Comparison of ENCODE assay signal across 33 cellular contexts in the genomic region with DNA sequence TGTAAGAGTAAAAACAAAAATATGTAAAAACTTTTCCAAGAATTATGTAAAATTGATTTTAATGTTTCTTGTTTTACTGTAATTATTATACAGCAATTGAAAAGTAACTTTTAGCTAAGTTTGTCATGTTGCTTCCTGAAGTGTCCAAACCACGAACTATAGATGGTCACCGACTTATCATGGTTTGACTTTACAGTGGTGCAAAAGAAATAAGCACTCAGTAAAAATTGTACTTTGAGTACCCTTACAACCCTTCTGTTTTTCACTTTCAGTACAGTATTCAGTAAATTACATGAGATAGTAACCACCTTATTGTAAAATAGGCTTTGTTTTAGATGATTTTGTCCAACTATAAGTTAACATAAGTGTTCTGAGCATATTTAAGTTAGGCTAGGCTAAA.
"Had no signal": no experiment of that assay in that cellular context is flagged by ENCODE, and none has a peak within 500 bp of the region (broad histone marks: within the 10 kb centered on the region; RNA-seq: fewer than 3 reads in every experiment).

No MANE protein-coding gene starts in this region.

- H3K36me3 Mint-ChIP-seq: activated naive CD4-positive, alpha-beta T cell treated with anti-CD3 and anti-CD28 coated beads, Interleukin-2, amount 50 U/mL, for 24 hours; activated naive CD8-positive, alpha-beta T cell treated with anti-CD3 and anti-CD28 coated beads, Interleukin-2, amount 10 ng/mL, durations not matched to agents 7 days and 5 days had no signal

- H3K4me3 ChIP-seq: ascending aorta, body of pancreas, breast epithelium, PC-9 had no signal

- H3K4me2 ChIP-seq: PC-9 had no signal

- H3K27me3 ChIP-seq: ascending aorta, body of pancreas, breast epithelium had no signal

- H3K4me1 ChIP-seq: ascending aorta, body of pancreas, breast epithelium had no signal

- H3K9me3 Mint-ChIP-seq: activated CD4-positive, alpha-beta T cell treated with anti-CD3 and anti-CD28 coated beads, Interleukin-2, amount 10 ng/mL, durations not matched to agents 24 days and 14 days; activated CD8-positive, alpha-beta T cell treated with anti-CD3 and anti-CD28 coated beads for 36 hours; activated naive CD4-positive, alpha-beta T cell treated with anti-CD3 and anti-CD28 coated beads, Interleukin-2, amount 50 U/mL, for 24 hours; activated naive CD8-positive, alpha-beta T cell treated with anti-CD3 and anti-CD28 coated beads, Interleukin-2, amount 10 ng/mL, durations not matched to agents 7 days and 5 days; activated T-helper 2 cell treated with anti-CD3 and anti-CD28 coated beads, Interferon-gamma antibody, Interleukin-2, Interleukin-4, amounts not matched to agents 10 μg/mL and 5 μg/mL and 100 μg/mL, durations not matched to agents 14 hours and 24 hours and 36 hours had no signal

- H3K27ac Mint-ChIP-seq: activated CD4-positive, alpha-beta T cell treated with anti-CD3 and anti-CD28 coated beads, Interleukin-2, amount 10 ng/mL, durations not matched to agents 24 days and 14 days; activated CD8-positive, alpha-beta T cell treated with anti-CD3 and anti-CD28 coated beads for 36 hours; activated naive CD4-positive, alpha-beta T cell treated with anti-CD3 and anti-CD28 coated beads, Interleukin-2, amount 50 U/mL, for 24 hours; activated naive CD8-positive, alpha-beta T cell treated with anti-CD3 and anti-CD28 coated beads, Interleukin-2, amount 10 ng/mL, durations not matched to agents 7 days and 5 days; activated T-cell treated with anti-CD3 and anti-CD28 coated beads, Interleukin-2, amount 50 U/mL, for 72 hours; activated T-helper 2 cell treated with anti-CD3 and anti-CD28 coated beads, Interferon-gamma antibody, Interleukin-2, Interleukin-4, amounts not matched to agents 10 μg/mL and 5 μg/mL and 100 μg/mL, durations not matched to agents 14 hours and 24 hours and 36 hours had no signal

- H3K27ac ChIP-seq: ascending aorta, body of pancreas, breast epithelium, PC-9, WERI-Rb-1 had no signal

- H2AFZ ChIP-seq: PC-9 had no signal

- H3K4me1 Mint-ChIP-seq: activated CD4-positive, alpha-beta T cell treated with anti-CD3 and anti-CD28 coated beads, Interleukin-2, amount 10 ng/mL, durations not matched to agents 24 days and 14 days; activated naive CD4-positive, alpha-beta T cell treated with anti-CD3 and anti-CD28 coated beads, Interleukin-2, amount 50 U/mL, for 24 hours; activated naive CD8-positive, alpha-beta T cell treated with anti-CD3 and anti-CD28 coated beads, Interleukin-2, amount 10 ng/mL, durations not matched to agents 7 days and 5 days had no signal

- H3K27me3 Mint-ChIP-seq: activated CD4-positive, alpha-beta T cell treated with anti-CD3 and anti-CD28 coated beads, Interleukin-2, amount 10 ng/mL, durations not matched to agents 24 days and 14 days had no signal

- H3K36me3 ChIP-seq: breast epithelium had no signal

- H3K9me3 ChIP-seq: ascending aorta, body of pancreas, breast epithelium had no signal

- DNase-seq: activated CD4-positive, alpha-beta T cell treated with anti-CD3 and anti-CD28 coated beads for 1 hour; activated CD4-positive, alpha-beta T cell treated with anti-CD3 and anti-CD28 coated beads, Interleukin-2, amount 10 ng/mL, durations not matched to agents 24 days and 14 days; activated CD4-positive, alpha-beta T cell treated with anti-CD3 and anti-CD28 coated beads, Interleukin-2, amount 50 U/mL, for 4 hours; activated CD4-positive, CD25-positive, alpha-beta regulatory T cell; activated CD8-positive, alpha-beta T cell treated with anti-CD3 and anti-CD28 coated beads for 36 hours; activated gamma-delta T cell; activated naive CD4-positive, alpha-beta T cell treated with Interleukin-2 at 50 U/mL for 16 hours; activated naive CD8-positive, alpha-beta T cell treated with anti-CD3 and anti-CD28 coated beads, Interleukin-2, amount 10 ng/mL, durations not matched to agents 7 days and 5 days; activated T-cell treated with anti-CD3 and anti-CD28 coated beads, Interleukin-2, amount 50 U/mL, for 1 hour; activated T-cell treated with anti-CD3 and anti-CD28 coated beads, Interleukin-2, amount 50 U/mL, for 72 hours; amygdala; body of pancreas; cerebellar nuclear complex; MM.1S; MV-4-11; NCI-H1092; NCI-H1436 treated with DMSO at 0.1 percent for 48 hours; NCI-H1694 treated with DMSO at 0.1 percent for 48 hours; NCI-H2029; NCI-H510A; NCI-H526; NCI-H748 treated with DMSO at 0.1 percent for 48 hours; NK-92 treated with Interleukin-12 subunit alpha and Interleukin-12 subunit beta, amount 100 ng/mL, for 24 hours; PC-9; Right ventricle myocardium superior; SW 1271; T-helper 1 cell; T1000; WERI-Rb-1 had no signal

- H3K4me3 Mint-ChIP-seq: activated CD4-positive, alpha-beta T cell treated with anti-CD3 and anti-CD28 coated beads, Interleukin-2, amount 10 ng/mL, durations not matched to agents 24 days and 14 days; activated CD8-positive, alpha-beta T cell treated with anti-CD3 and anti-CD28 coated beads for 36 hours; activated naive CD4-positive, alpha-beta T cell treated with anti-CD3 and anti-CD28 coated beads, Interleukin-2, amount 50 U/mL, for 24 hours; activated naive CD8-positive, alpha-beta T cell treated with anti-CD3 and anti-CD28 coated beads, Interleukin-2, amount 10 ng/mL, durations not matched to agents 7 days and 5 days; activated T-cell treated with anti-CD3 and anti-CD28 coated beads, Interleukin-2, amount 50 U/mL, for 72 hours had no signal
